In genomic region chr21:41848533-41848932, GRCh38 we compare ENCODE assay signal across 28 cellular contexts.
"Had no signal": no experiment of that assay in that cellular context is flagged by ENCODE, and none has a peak within 500 bp of the region (broad histone marks: within the 10 kb centered on the region; RNA-seq: fewer than 3 reads in every experiment).

No MANE protein-coding gene starts in this region.

- H3K9me3 ChIP-seq: ascending aorta, breast epithelium, colonic mucosa, esophagus squamous epithelium, gastroesophageal sphincter had no signal

- H3K27me3 ChIP-seq: ascending aorta, breast epithelium, cardiac muscle cell, colonic mucosa, esophagus squamous epithelium, gastroesophageal sphincter had no signal

- ATAC-seq: activated CD4-positive, CD25-positive, alpha-beta regulatory T cell treated with anti-CD3 and anti-CD28 coated beads, Interleukin-2, amount 50 U/mL, for 24 hours; activated CD8-positive, alpha-beta T cell treated with anti-CD3 and anti-CD28 coated beads for 36 hours; activated naive CD4-positive, alpha-beta T cell treated with anti-CD3 and anti-CD28 coated beads, Interleukin-2, amount 50 U/mL, for 72 hours; activated T-cell treated with anti-CD3 and anti-CD28 coated beads, Interleukin-2, amount 50 U/mL, for 4 hours; activated T-helper 17 cell treated with anti-CD3 and anti-CD28 coated beads, Interleukin-2, amount 50 U/mL, for 72 hours; gastroesophageal sphincter; T-helper 17 cell had no signal

- H3K27ac ChIP-seq: ascending aorta, breast epithelium, cardiac muscle cell, colonic mucosa, epithelial cell of prostate, esophagus squamous epithelium, gastroesophageal sphincter had no signal

- H3K4me1 ChIP-seq: ascending aorta, breast epithelium, colonic mucosa, esophagus squamous epithelium, gastroesophageal sphincter had no signal

- H3K36me3 ChIP-seq: breast epithelium, cardiac muscle cell, colonic mucosa had no signal

- H3K4me3 ChIP-seq: ascending aorta, breast epithelium, cardiac muscle cell, colonic mucosa, esophagus squamous epithelium, gastroesophageal sphincter had no signal

- DNase-seq: activated B cell treated with CpG ODN at 0.5 μM for 24 hours; activated CD4-positive, alpha-beta T cell treated with anti-CD3 and anti-CD28 coated beads for 48 hours; activated CD4-positive, alpha-beta T cell treated with anti-CD3 and anti-CD28 coated beads, Interleukin-2, amount 50 U/mL, for 1 hour; activated CD4-positive, alpha-beta T cell treated with anti-CD3 and anti-CD28 coated beads, Interleukin-2, amount 50 U/mL, for 48 hours; activated CD8-positive, alpha-beta memory T cell treated with anti-CD3 and anti-CD28 coated beads for 24 hours; activated CD8-positive, alpha-beta T cell treated with anti-CD3 and anti-CD28 coated beads for 36 hours; activated effector memory CD4-positive, alpha-beta T cell treated with Interleukin-2 at 50 U/mL for 16 hours; activated gamma-delta T cell treated with Interleukin-2 at 50 U/mL for 16 hours; activated naive CD4-positive, alpha-beta T cell treated with Interleukin-2 at 50 U/mL for 16 hours; activated naive CD8-positive, alpha-beta T cell treated with anti-CD3 and anti-CD28 coated beads, Interleukin-2, amount 10 ng/mL, durations not matched to agents 7 days and 5 days; activated T-cell treated with anti-CD3 and anti-CD28 coated beads, Interleukin-2, amount 50 U/mL, for 4 hours; central memory CD4-positive, alpha-beta T cell; cerebellar nuclear complex; colonic mucosa; effector CD8-positive, alpha-beta T cell; esophagus squamous epithelium; foreskin melanocyte; T-helper 1 cell; T-helper 17 cell; T1000 had no signal
